11 cellular contexts compared by ENCODE assay signal in the genomic region with DNA sequence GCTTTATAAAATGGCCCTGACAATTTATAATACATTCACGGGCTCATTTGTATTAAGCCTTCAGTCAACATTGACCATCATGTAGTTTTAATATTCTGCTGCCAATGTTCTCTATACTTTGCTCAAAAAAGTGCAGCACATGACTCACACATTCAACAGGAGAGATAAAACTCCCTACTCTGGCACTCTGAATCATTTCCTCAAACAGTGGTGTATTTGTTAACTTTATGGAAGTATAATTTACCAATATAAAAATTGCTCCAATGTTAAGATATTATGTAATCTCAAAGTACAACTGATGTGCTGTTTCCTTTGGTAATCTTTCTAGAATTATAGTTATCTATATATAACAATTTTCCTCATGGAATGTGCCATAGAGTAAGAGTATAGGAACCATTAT. TPM values are rescaled to one million over a fixed set of nuclear protein-coding genes. Genes with fewer than 3 reads are reported as not detected.
DNase-seq lines count a peak whose midpoint lies in the region; ATAC-seq, FAIRE-seq and TF ChIP-seq lines count a peak whose summit lies in the region.
"Had no signal": no experiment of that assay in that cellular context is flagged by ENCODE, and none has a peak within 500 bp of the region (broad histone marks: within the 10 kb centered on the region; RNA-seq: fewer than 3 reads in every experiment).

No MANE protein-coding gene starts in this region.

- no peak for TF ChIP-seq POLR2A in GM12891 (IDR thresholded peaks at IDR 0.05; ENCODE audit: low read depth, low read length)

- H3K27me3 ChIP-seq in brain microvascular endothelial cell (replicated peaks): no peaks in the 10 kb centered on the region
- H3K27me3 ChIP-seq in lower lobe of right lung (ENCODE audit: low read depth): no peaks in the 10 kb centered on the region
- H3K27me3 ChIP-seq: gastrocnemius medialis, neutrophil had no signal

- peak overlapping the region; percentile 56 for H3K27ac ChIP-seq in brain microvascular endothelial cell
- H3K27ac ChIP-seq in lower lobe of right lung: peak overlapping the region; percentile 47
- H3K27ac ChIP-seq: neutrophil had no signal

- ATAC-seq in lower lobe of right lung (peak; percentile 31 to 71), HG02973 (IDR thresholded peaks at IDR 0.05; ENCODE audit: unreplicated experiment) (no peak), HG03520 (IDR thresholded peaks at IDR 0.05; ENCODE audit: unreplicated experiment) (no peak)
- ATAC-seq: gastrocnemius medialis had no signal

- DNase-seq in AG10803 (ENCODE audit: low read depth): peak; percentile 64
- peak; percentile 83 for DNase-seq in HT1080 (ENCODE audit: low read depth)
- DNase-seq in brain microvascular endothelial cell: peak; percentile 71
- no peak for DNase-seq in lower lobe of right lung
- no peak for DNase-seq in C1 segment of cervical spinal cord (lab: John Stamatoyannopoulos, UW)
- DNase-seq in GM12891 (ENCODE audit: insufficient read length, low spot score): no peak
- DNase-seq: gastrocnemius medialis had no signal

- intact Hi-C loops in lower lobe of right lung (cut with DNase I): no loop called here

- H3K4me1 ChIP-seq in lower lobe of right lung: peaks cover 61% of the 10 kb centered on the region

- H3K36me3 ChIP-seq in brain microvascular endothelial cell (replicated peaks) (no peaks in the 10 kb centered on the region), lower lobe of right lung (no peaks in the 10 kb centered on the region)
- H3K36me3 ChIP-seq: gastrocnemius medialis, neutrophil had no signal

- no peaks in the 10 kb centered on the region for H3K9me3 ChIP-seq in lower lobe of right lung
- H3K9me3 ChIP-seq: gastrocnemius medialis, neutrophil had no signal

- in situ Hi-C loops in brain microvascular endothelial cell (cut with HindIII; ENCODE audit: low pct_ligation_motif_present, low sequenced_read_pairs): no loop called here

- no peak for FAIRE-seq in GM12891 (lab: Jason Lieb, UNC)
- FAIRE-seq: D721Med had no signal

- TF ChIP-seq CTCF in AG10803 (conservative IDR thresholded peaks at IDR 0.05; ENCODE audit: low read length) (no peak), brain microvascular endothelial cell (IDR thresholded peaks at IDR 0.05; ENCODE audit: low read depth, low read length, missing control alignments) (no peak), lower lobe of right lung (IDR thresholded peaks at IDR 0.05) (no peak)

- H3K4me3 ChIP-seq in AG10803 (ENCODE audit: low read length) (no peak overlapping the region), brain microvascular endothelial cell (ENCODE audit: low read depth, low read length) (no peak overlapping the region), lower lobe of right lung (no peak overlapping the region)
- H3K4me3 ChIP-seq: gastrocnemius medialis had no signal

TF ChIP-seq in GM12891, 5 proteins besides CTCF, POLR2A, EP300 and RAD21:
- TF ChIP-seq POU2F2 (IDR thresholded peaks at IDR 0.05; ENCODE audit: low read depth, low read length): no peak
- TF ChIP-seq SPI1 (IDR thresholded peaks at IDR 0.05; ENCODE audit: low read depth, low read length): no peak
- TF ChIP-seq TAF1 (IDR thresholded peaks at IDR 0.05; ENCODE audit: low read depth, low read length): no peak
- no peak for TF ChIP-seq PAX5 (IDR thresholded peaks at IDR 0.05; ENCODE audit: insufficient read depth, low read length, severe bottlenecking)
- TF ChIP-seq POLR2AphosphoS5 (IDR thresholded peaks at IDR 0.05; ENCODE audit: low read depth, low read length): no peak

RNA-seq across cellular contexts. Expression of gene MAML2, which starts 39.9 kb away (rescaled TPM):
- 5.4 and 7.2 TPM in 2 replicates for total RNA-seq in HT1080 (2014; rRNA removed; shearing (Covaris generic))
- 6.5 and 9.8 TPM in 2 replicates for polyA plus RNA-seq in HT1080 (2015; cell fraction: cytosol; rRNA removed)
- polyA plus RNA-seq in HT1080 (2015; cell fraction: nucleus; rRNA removed): 12.1 and 13.2 TPM in 2 replicates
- 31.5 TPM for total RNA-seq in lower lobe of right lung
- 4.5 TPM for polyA plus RNA-seq in GM12891 (2012; ENCODE audit: low read depth, missing spikeins)

Comparison
In these comparisons a context has a peak if more than half of its experiments do, and no peak if none do; other contexts are left out.
1. DNase-seq: peak in AG10803 (single experiment), HT1080 (single experiment) and brain microvascular endothelial cell (single experiment); none in lower lobe of right lung (single experiment), C1 segment of cervical spinal cord (0 of 14) and GM12891 (single experiment).
2. ATAC-seq: peak in lower lobe of right lung (2 of 2); none in HG02973 (single experiment) and HG03520 (single experiment).